1 cellular context compared by ENCODE assay signal in genomic region chr2:206616141-206616540, GRCh38.
A peak's percentile ranks its signal among the peaks of the same experiment; 100 is the strongest.
TF ChIP-seq lines count a peak whose summit lies in the region.

No MANE protein-coding gene starts in this region.

TF ChIP-seq in HepG2, 621 proteins besides CTCF, POLR2A, EP300 and RAD21 (continued from another document):
- no peak for TF ChIP-seq RORA (CRISPR knock-in tag; IDR thresholded peaks at IDR 0.05)
- no peak for TF ChIP-seq ATF1 (CRISPR knock-in tag; IDR thresholded peaks at IDR 0.05)
- peak; percentile 44; the same call in 1 of the 2 replicates for TF ChIP-seq FOSL2 (CRISPR knock-in tag; IDR thresholded peaks at IDR 0.05)
- no peak for TF ChIP-seq PAWR (CRISPR knock-in tag; IDR thresholded peaks at IDR 0.05; ENCODE audit: borderline replicate concordance)
